9 cellular contexts compared by ENCODE assay signal in the genomic region with DNA sequence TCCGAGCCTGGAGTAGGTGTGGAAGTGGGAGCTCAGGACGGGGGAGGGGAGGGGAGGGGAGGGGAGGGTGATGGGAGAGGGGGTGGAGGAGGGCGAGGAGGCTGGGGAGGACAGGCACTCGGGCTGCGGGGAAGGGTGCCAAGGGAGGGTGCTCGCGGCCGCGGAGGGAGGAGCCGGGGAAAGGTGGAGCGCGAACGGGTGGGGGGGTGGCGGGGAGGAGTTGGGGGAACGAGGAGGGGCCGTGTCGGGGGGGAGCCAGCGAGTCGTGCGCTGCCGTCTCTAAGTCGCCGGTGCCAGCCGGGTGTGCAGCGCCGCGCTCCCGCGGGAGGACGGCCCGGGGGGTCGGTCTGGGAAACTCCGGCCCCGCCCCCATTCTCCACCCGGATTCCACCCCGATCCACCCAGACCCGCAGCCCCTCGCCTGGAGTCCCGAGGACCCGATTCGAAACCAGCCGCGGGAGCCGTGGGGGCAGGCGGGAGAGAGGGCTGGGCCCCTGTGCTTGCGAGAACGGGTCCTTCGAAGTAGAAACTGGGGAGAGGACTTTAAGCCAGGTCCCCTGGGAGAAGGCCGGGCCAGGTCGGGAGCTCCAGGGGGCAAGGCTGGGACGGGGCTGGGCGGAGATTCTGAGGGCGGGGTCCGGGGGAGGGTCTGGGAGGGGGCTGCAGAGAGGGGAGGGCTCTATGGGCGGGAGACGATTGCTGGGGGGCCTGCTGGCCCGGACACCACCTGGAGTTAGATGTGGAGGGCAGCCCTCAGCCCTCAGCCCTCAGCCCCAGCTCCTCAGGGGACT. TPM values are rescaled to one million over a fixed set of nuclear protein-coding genes. Genes with fewer than 3 reads are reported as not detected.
DNase-seq lines count a peak whose midpoint lies in the region; ATAC-seq, FAIRE-seq and TF ChIP-seq lines count a peak whose summit lies in the region.
"Had no signal": no experiment of that assay in that cellular context is flagged by ENCODE, and none has a peak within 500 bp of the region (broad histone marks: within the 10 kb centered on the region; RNA-seq: fewer than 3 reads in every experiment).

A gene with protein sequence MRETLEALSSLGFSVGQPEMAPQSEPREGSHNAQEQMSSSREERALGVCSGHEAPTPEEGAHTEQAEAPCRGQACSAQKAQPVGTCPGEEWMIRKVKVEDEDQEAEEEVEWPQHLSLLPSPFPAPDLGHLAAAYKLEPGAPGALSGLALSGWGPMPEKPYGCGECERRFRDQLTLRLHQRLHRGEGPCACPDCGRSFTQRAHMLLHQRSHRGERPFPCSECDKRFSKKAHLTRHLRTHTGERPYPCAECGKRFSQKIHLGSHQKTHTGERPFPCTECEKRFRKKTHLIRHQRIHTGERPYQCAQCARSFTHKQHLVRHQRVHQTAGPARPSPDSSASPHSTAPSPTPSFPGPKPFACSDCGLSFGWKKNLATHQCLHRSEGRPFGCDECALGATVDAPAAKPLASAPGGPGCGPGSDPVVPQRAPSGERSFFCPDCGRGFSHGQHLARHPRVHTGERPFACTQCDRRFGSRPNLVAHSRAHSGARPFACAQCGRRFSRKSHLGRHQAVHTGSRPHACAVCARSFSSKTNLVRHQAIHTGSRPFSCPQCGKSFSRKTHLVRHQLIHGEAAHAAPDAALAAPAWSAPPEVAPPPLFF (minus strand): TSS at position 143 of the 791 bp plus-strand sequence. CDS start 2,556 bp downstream, outside the sequence.

- no peaks in the 10 kb centered on the region for H3K27me3 ChIP-seq in SU-DHL-6 (ENCODE audit: low read length)
- no peaks in the 10 kb centered on the region for H3K27me3 ChIP-seq in breast epithelium
- H3K27me3 ChIP-seq in spleen (replicated peaks in 1 of 7): peaks cover 0 to 18% (median 0%) of the 10 kb centered on the region in 7 donors

- H3K27ac ChIP-seq in SU-DHL-6 (ENCODE audit: low read depth, low read length) (no peak within 1 kb of the TSS), breast epithelium (peak within 1 kb of the TSS; percentile 78 to 80), kidney (ENCODE audit: low read depth in 2 of 2, low read length in 2 of 2) (peak within 1 kb of the TSS; percentile 74 to 90), spleen (peak within 1 kb of the TSS; percentile 29 to 96 (median 83))

- H3K4me1 ChIP-seq in breast epithelium: no peaks in the 10 kb centered on the region
- peaks cover 5 to 17% of the 10 kb centered on the region in 2 donors for H3K4me1 ChIP-seq in kidney (ENCODE audit: control insufficient read depth in 1 of 2, insufficient read depth in 1 of 2, low read depth in 1 of 2, low read length in 2 of 2)
- H3K4me1 ChIP-seq in spleen: peaks cover 23 to 76% (median 43%) of the 10 kb centered on the region in 6 donors

- no peaks in the 10 kb centered on the region for H3K9me2 ChIP-seq in SU-DHL-6 (replicated peaks; ENCODE audit: insufficient read depth, low read length)

- no peak for TF ChIP-seq CTCF in SU-DHL-6 (IDR thresholded peaks at IDR 0.05; ENCODE audit: insufficient read depth, low read length, poor library complexity, severe bottlenecking)
- TF ChIP-seq CTCF in breast epithelium (IDR thresholded peaks at IDR 0.05): no peak
- TF ChIP-seq CTCF in kidney (IDR thresholded peaks at IDR 0.05; ENCODE audit: borderline replicate concordance, extremely low read depth, insufficient read depth): no peak
- TF ChIP-seq CTCF in spleen (IDR thresholded peaks at IDR 0.05 in 8 of 11, conservative IDR thresholded peaks at IDR 0.05 in 3 of 11): no peak

- H2AFZ ChIP-seq in SU-DHL-6 (ENCODE audit: low read depth, low read length, severe bottlenecking): no peak within 1 kb of the TSS

- H3K36me3 ChIP-seq in SU-DHL-6 (ENCODE audit: low read length): no peaks in the 10 kb centered on the region
- no peaks in the 10 kb centered on the region for H3K36me3 ChIP-seq in breast epithelium
- peaks cover 0 to 4% of the 10 kb centered on the region in 2 donors for H3K36me3 ChIP-seq in kidney (ENCODE audit: control insufficient read depth in 1 of 2, insufficient read depth in 2 of 2, low read length in 2 of 2)
- H3K36me3 ChIP-seq in spleen: peaks cover 0 to 22% (median 10%) of the 10 kb centered on the region in 6 donors

- intact Hi-C loops in breast epithelium (cut with DNase I; ENCODE audit: low total_unique reads): no loop called here
- intact Hi-C loops in kidney (cut with DNase I): no loop called here
- intact Hi-C loops in spleen (cut with DNase I; ENCODE audit: low total_unique reads): no loop called here

- no peaks in the 10 kb centered on the region for H3K9me3 ChIP-seq in SU-DHL-6 (ENCODE audit: insufficient read depth, low read length)
- no peaks in the 10 kb centered on the region for H3K9me3 ChIP-seq in breast epithelium
- no peaks in the 10 kb centered on the region for H3K9me3 ChIP-seq in kidney (ENCODE audit: control insufficient read depth in 1 of 2, low read length in 2 of 2)
- H3K9me3 ChIP-seq in spleen: no peaks in the 10 kb centered on the region

- FAIRE-seq in kidney (lab: Jason Lieb, UNC): no peak
- FAIRE-seq: endometrium had no signal

- no peak for TF ChIP-seq POLR2A in breast epithelium (IDR thresholded peaks at IDR 0.05)
- TF ChIP-seq POLR2A in spleen (IDR thresholded peaks at IDR 0.05): no peak

- H3F3A ChIP-seq in SU-DHL-6 (ENCODE audit: insufficient read depth): no peaks in the 10 kb centered on the region

- H3K9ac ChIP-seq in SU-DHL-6 (ENCODE audit: low read length) (peak within 1 kb of the TSS; percentile 45; the same call in 1 of the 2 replicates), kidney (ENCODE audit: low read length in 2 of 2) (peak within 1 kb of the TSS; percentile 24 to 67)

- no peaks in the 10 kb centered on the region for H3K79me2 ChIP-seq in SU-DHL-6 (ENCODE audit: insufficient read depth, low read length)

- no peak for ATAC-seq in HG03460 (IDR thresholded peaks at IDR 0.05; ENCODE audit: unreplicated experiment)

- H4K20me1 ChIP-seq in SU-DHL-6 (ENCODE audit: low read depth, low read length): no peaks in the 10 kb centered on the region

- peak within 1 kb of the TSS; percentile 66 for H3K4me2 ChIP-seq in SU-DHL-6 (ENCODE audit: low read depth, low read length, poor library complexity, severe bottlenecking)

- H3K4me3 ChIP-seq in SU-DHL-6 (ENCODE audit: insufficient read depth, low read length, poor library complexity, severe bottlenecking) (peak within 1 kb of the TSS; percentile 45), breast epithelium (peak within 1 kb of the TSS; percentile 58 to 91 (median 73)), kidney (ENCODE audit: low read length in 2 of 2) (peak within 1 kb of the TSS; percentile 48 to 63), spleen (peak within 1 kb of the TSS; percentile 43 to 86 (median 58))

- DNase-seq in SIG-M5 treated with dmso at 0.1 percent for 504 hours (lab: John Stamatoyannopoulos, UW; ENCODE audit: unreplicated experiment) (peak; percentile 24), SIG-M5 (lab: John Stamatoyannopoulos, UW) (no peak), breast epithelium (ENCODE audit: low spot score in 2 of 2) (peak; percentile 48 to 82), kidney (peak; percentile 96), spleen (peak; percentile 93), OCI-M2 (lab: John Stamatoyannopoulos, UW; ENCODE audit: unreplicated experiment) (no peak)

- 4 to 18% (median 7%) methylated on average over 16 to 57 of the region's 57 CpGs for WGBS in spleen, 5 donors

RNA-seq across cellular contexts. Expression of the gene that starts here (rescaled TPM):
- total RNA-seq in breast epithelium: 1 to 10 TPM; 5.0 to 6.3 (median 5.9) TPM
- total RNA-seq in kidney: 24.5 TPM
- 15.0 TPM for polyA plus RNA-seq in kidney (ENCODE audit: insufficient read depth, low read depth, low replicate concordance)
- 10 to 100 TPM; 25.5 to 48.5 (median 37.6) TPM for total RNA-seq in spleen
- polyA plus RNA-seq in spleen: 10 to 100 TPM in 2 of 3 donors, 1 to 10 TPM in 1; 6.0 to 15.2 (median 12.8) TPM

Comparison
In these comparisons a context has a peak if more than half of its experiments do, and no peak if none do; other contexts are left out.
1. DNase-seq: peak in SIG-M5 treated with dmso at 0.1 percent for 504 hours (single experiment), breast epithelium (2 of 2), kidney (single experiment) and spleen (single experiment); none in SIG-M5 (single experiment) and OCI-M2 (single experiment).
2. Peak in every context shown above with its lines, with median percentiles within 50 percentile points of each other: H3K4me3 ChIP-seq.